In the genomic region with DNA sequence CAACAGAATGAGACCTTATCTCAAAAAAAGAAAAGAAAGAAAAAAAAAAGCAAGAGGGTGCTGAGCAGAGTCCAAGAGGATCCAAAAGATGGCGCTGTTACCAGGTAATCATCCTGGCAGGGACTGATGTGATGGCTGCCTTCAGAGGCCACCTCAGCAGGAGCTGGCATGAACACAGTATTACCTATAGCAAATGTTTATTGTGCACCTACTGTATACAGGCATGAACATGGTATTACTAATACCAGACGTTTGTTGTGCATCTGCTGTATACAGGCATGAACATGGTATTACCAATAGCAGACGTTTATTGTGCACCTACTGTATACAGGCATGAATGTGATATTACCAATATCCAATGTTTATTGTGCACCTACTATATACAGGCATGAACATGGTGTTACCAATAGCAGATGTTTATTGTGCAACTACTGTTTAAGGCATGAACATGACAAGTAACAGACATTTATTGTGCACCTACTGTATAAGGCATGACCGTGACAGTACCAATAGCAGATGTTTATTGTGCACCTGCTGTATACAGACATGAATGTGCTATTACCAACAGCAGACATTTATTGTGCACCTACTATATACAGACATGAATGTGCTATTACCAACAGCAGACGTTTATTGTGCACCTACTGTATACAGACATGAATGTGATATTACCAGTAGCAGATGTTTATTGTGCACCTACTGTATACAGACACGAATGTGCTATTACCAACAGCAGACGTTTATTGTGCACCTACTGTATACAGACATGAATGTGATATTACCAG, we compare ENCODE assay signal across 9 cellular contexts.
DNase-seq lines count a peak whose midpoint lies in the region; ATAC-seq and TF ChIP-seq lines count a peak whose summit lies in the region.
"Had no signal": no experiment of that assay in that cellular context is flagged by ENCODE, and none has a peak within 500 bp of the region (broad histone marks: within the 10 kb centered on the region; RNA-seq: fewer than 3 reads in every experiment).

No MANE protein-coding gene starts in this region.

- no peaks in the 10 kb centered on the region for H3K9me3 Mint-ChIP-seq in activated CD8-positive, alpha-beta T cell treated with anti-CD3 and anti-CD28 coated beads, Interleukin-2, amount 10 ng/mL, durations not matched to agents 7 days and 5 days (ENCODE audit: insufficient read depth)
- H3K9me3 Mint-ChIP-seq in nephron: no peaks in the 10 kb centered on the region

- TF ChIP-seq CTCF in nephron (IDR thresholded peaks at IDR 0.05; ENCODE audit: unreplicated experiment in 3 of 3): peak; percentile 22 to 56 (median 25)

- CTCF ChIA-PET in activated CD8-positive, alpha-beta T cell treated with anti-CD3 and anti-CD28 coated beads, Interleukin-2, amount 10 ng/mL, durations not matched to agents 7 days and 5 days (lab: Charles Lee): interaction anchor here (0.7 to 4.7 kb wide), 3 partner anchors 8 to 90 kb away, joined by 3 to 23 read pairs (median 4); no protein-coding TSS in a partner anchor

- no peaks in the 10 kb centered on the region for H3K36me3 Mint-ChIP-seq in activated CD8-positive, alpha-beta T cell treated with anti-CD3 and anti-CD28 coated beads, Interleukin-2, amount 10 ng/mL, durations not matched to agents 7 days and 5 days (ENCODE audit: low read depth)
- peaks cover 8% of the 10 kb centered on the region for H3K36me3 Mint-ChIP-seq in nephron (ENCODE audit: low read depth)
- H3K36me3 Mint-ChIP-seq: CD4-positive, CD25-positive, alpha-beta regulatory T cell had no signal

- DNase-seq in NCI-H345 (lab: John Stamatoyannopoulos, UW) (peak; percentile 13), NCI-H345 treated with DMSO at 0.1 percent for 48 hours (lab: John Stamatoyannopoulos, UW; ENCODE audit: unreplicated experiment) (no peak), LHCN-M2 (ENCODE audit: low read depth) (peak; percentile 49), GOT3 (lab: John Stamatoyannopoulos, UW) (no peak), sciatic nerve (ENCODE audit: low spot score) (no peak)
- DNase-seq in activated CD8-positive, alpha-beta T cell treated with anti-CD3 and anti-CD28 coated beads, Interleukin-2, amount 10 ng/mL, durations not matched to agents 7 days and 5 days: peak; percentile 51
- DNase-seq in activated effector memory CD4-positive, alpha-beta T cell treated with anti-CD3 and anti-CD28 coated beads, Interleukin-2, amount 50 U/mL, for 16 hours: no peak

- intact Hi-C loops in sciatic nerve (cut with DNase I): loop anchor here (10.0 kb wide), 1 partner anchor 114 kb away; no protein-coding TSS in a partner anchor

- POLR2A ChIA-PET in activated CD8-positive, alpha-beta T cell treated with anti-CD3 and anti-CD28 coated beads, Interleukin-2, amount 10 ng/mL, durations not matched to agents 7 days and 5 days (lab: Charles Lee): no interaction called here

- H3K4me1 Mint-ChIP-seq in activated CD8-positive, alpha-beta T cell treated with anti-CD3 and anti-CD28 coated beads, Interleukin-2, amount 10 ng/mL, durations not matched to agents 7 days and 5 days (ENCODE audit: low read depth): peaks cover 10% of the 10 kb centered on the region
- H3K4me1 Mint-ChIP-seq in nephron: peaks cover 7% of the 10 kb centered on the region

- ATAC-seq in activated CD8-positive, alpha-beta T cell treated with anti-CD3 and anti-CD28 coated beads, Interleukin-2, amount 10 ng/mL, durations not matched to agents 7 days and 5 days: peak; percentile 84
- ATAC-seq in sciatic nerve: no peak

- no peak overlapping the region for H3K27ac Mint-ChIP-seq in activated CD8-positive, alpha-beta T cell treated with anti-CD3 and anti-CD28 coated beads, Interleukin-2, amount 10 ng/mL, durations not matched to agents 7 days and 5 days
- H3K27ac Mint-ChIP-seq in nephron: no peak overlapping the region
- H3K27ac Mint-ChIP-seq: CD4-positive, CD25-positive, alpha-beta regulatory T cell had no signal

- peaks cover 2% of the 10 kb centered on the region for H3K27me3 Mint-ChIP-seq in activated CD8-positive, alpha-beta T cell treated with anti-CD3 and anti-CD28 coated beads, Interleukin-2, amount 10 ng/mL, durations not matched to agents 7 days and 5 days (ENCODE audit: low read depth)
- H3K27me3 Mint-ChIP-seq in nephron (ENCODE audit: low read depth): no peaks in the 10 kb centered on the region
- H3K27me3 Mint-ChIP-seq: CD4-positive, CD25-positive, alpha-beta regulatory T cell had no signal

- no peak overlapping the region for H3K4me3 Mint-ChIP-seq in activated CD8-positive, alpha-beta T cell treated with anti-CD3 and anti-CD28 coated beads, Interleukin-2, amount 10 ng/mL, durations not matched to agents 7 days and 5 days
- H3K4me3 Mint-ChIP-seq in nephron: no peak overlapping the region
- H3K4me3 Mint-ChIP-seq: CD4-positive, CD25-positive, alpha-beta regulatory T cell had no signal

Comparison
In these comparisons a context has a peak if more than half of its experiments do, and no peak if none do; other contexts are left out.
1. DNase-seq: peak in NCI-H345 (single experiment), LHCN-M2 (single experiment) and activated CD8-positive, alpha-beta T cell treated with anti-CD3 and anti-CD28 coated beads, Interleukin-2, amount 10 ng/mL, durations not matched to agents 7 days and 5 days (single experiment); none in NCI-H345 treated with DMSO at 0.1 percent for 48 hours (single experiment), GOT3 (single experiment), sciatic nerve (single experiment) and activated effector memory CD4-positive, alpha-beta T cell treated with anti-CD3 and anti-CD28 coated beads, Interleukin-2, amount 50 U/mL, for 16 hours (single experiment).